In genomic region chr18:26301681-26302080, GRCh38 we compare ENCODE assay signal across 15 cellular contexts.
A peak's percentile ranks its signal among the peaks of the same experiment; 100 is the strongest.
DNase-seq lines count a peak whose midpoint lies in the region; ATAC-seq and TF ChIP-seq lines count a peak whose summit lies in the region.
"Had no signal": no experiment of that assay in that cellular context is flagged by ENCODE, and none has a peak within 500 bp of the region (broad histone marks: within the 10 kb centered on the region; RNA-seq: fewer than 3 reads in every experiment).

No MANE protein-coding gene starts in this region.

- no peaks in the 10 kb centered on the region for H3K4me1 ChIP-seq in gastroesophageal sphincter
- H3K4me1 ChIP-seq: right lobe of liver, suprapubic skin had no signal

- H3K4me3 ChIP-seq in astrocyte of the cerebellum (ENCODE audit: low read depth, low read length), result no peak overlapping the region
- H3K4me3 ChIP-seq in gastroesophageal sphincter, result no peak overlapping the region
- H3K4me3 ChIP-seq: right lobe of liver, suprapubic skin had no signal

- in situ Hi-C loops in astrocyte of the cerebellum (cut with HindIII; ENCODE audit: low sequenced_read_pairs), result no loop called here

- H3K9me3 ChIP-seq in gastroesophageal sphincter, result no peaks in the 10 kb centered on the region
- H3K9me3 ChIP-seq: right lobe of liver, suprapubic skin had no signal

- H3K36me3 ChIP-seq in gastroesophageal sphincter, result no peaks in the 10 kb centered on the region
- H3K36me3 ChIP-seq: right lobe of liver, suprapubic skin had no signal

- ATAC-seq in GM19328 (IDR thresholded peaks at IDR 0.05; ENCODE audit: unreplicated experiment) (no peak), gastroesophageal sphincter (no peak)
- ATAC-seq: naive thymus-derived CD8-positive, alpha-beta T cell; right lobe of liver; SK-N-SH treated with all-trans-retinoic acid at 6 μM for 48 hours had no signal

- H3K27me3 ChIP-seq in gastroesophageal sphincter, result no peaks in the 10 kb centered on the region
- H3K27me3 ChIP-seq: right lobe of liver, suprapubic skin had no signal

- H3K27ac ChIP-seq in gastroesophageal sphincter, result no peak overlapping the region
- H3K27ac ChIP-seq: right lobe of liver, suprapubic skin had no signal

- 46 to 68% methylated on average over 3 of the region's 3 CpGs for WGBS in gastroesophageal sphincter (ENCODE audit: low coverage in 1 of 2), 2 donors

- TF ChIP-seq POLR2A in gastroesophageal sphincter (IDR thresholded peaks at IDR 0.05), result no peak

- DNase-seq in LHCN-M2 (ENCODE audit: low read depth), result peak; percentile 89
- DNase-seq in astrocyte of the cerebellum (ENCODE audit: low read depth), result peak; percentile 40
- DNase-seq in globus pallidus (ENCODE audit: low spot score), result peak; percentile 60
- DNase-seq in superior temporal gyrus (ENCODE audit: extremely low spot score), result peak; percentile 41
- no peak for DNase-seq in stimulated activated CD4-positive, alpha-beta T cell treated with anti-CD3 and anti-CD28 coated beads, Interleukin-12 subunit alpha, Interleukin-12 subunit beta, amount 100 ng/mL, for 4 hours
- DNase-seq: activated B cell treated with CpG ODN at 0.5 μM for 24 hours; COR-L47; dermis blood vessel endothelial cell; naive thymus-derived CD8-positive, alpha-beta T cell; NCI-H1694 treated with DMSO at 0.1 percent for 48 hours; right lobe of liver had no signal

- TF ChIP-seq EP300 in gastroesophageal sphincter (IDR thresholded peaks at IDR 0.05), result no peak

- no peak for TF ChIP-seq CTCF in astrocyte of the cerebellum (IDR thresholded peaks at IDR 0.05; ENCODE audit: low read depth, low read length, missing control alignments)
- no peak for TF ChIP-seq CTCF in gastroesophageal sphincter (IDR thresholded peaks at IDR 0.05)
